In genomic region chr15:31333119-31333518, GRCh38 we compare ENCODE assay signal across 1 cellular context.
TF ChIP-seq lines count a peak whose summit lies in the region.

No MANE protein-coding gene starts in this region.

TF ChIP-seq in GM12878, 131 proteins besides CTCF, POLR2A, EP300 and RAD21:
- TF ChIP-seq HDAC2 (IDR thresholded peaks at IDR 0.05) (no peak), MTA2 (IDR thresholded peaks at IDR 0.05; ENCODE audit: low read depth) (no peak), RFX5 (IDR thresholded peaks at IDR 0.05; ENCODE audit: low read depth, low read length) (no peak), ZNF687 (IDR thresholded peaks at IDR 0.05) (no peak), ZNF24 (IDR thresholded peaks at IDR 0.05) (no peak), JUNB (IDR thresholded peaks at IDR 0.05) (no peak), SMC3 (IDR thresholded peaks at IDR 0.05; ENCODE audit: borderline replicate concordance, low read length) (no peak), MTA3 (IDR thresholded peaks at IDR 0.05; ENCODE audit: borderline replicate concordance, low read length) (no peak), CEBPB (IDR thresholded peaks at IDR 0.05; ENCODE audit: borderline replicate concordance in 1 of 2, low read depth in 2 of 2, low read length in 2 of 2) (no peak), IKZF1 (conservative IDR thresholded peaks at IDR 0.05) (no peak), CHD4 (IDR thresholded peaks at IDR 0.05) (no peak), SUZ12 (IDR thresholded peaks at IDR 0.05; ENCODE audit: unreplicated experiment) (no peak)
- TF ChIP-seq, protein P1, sequence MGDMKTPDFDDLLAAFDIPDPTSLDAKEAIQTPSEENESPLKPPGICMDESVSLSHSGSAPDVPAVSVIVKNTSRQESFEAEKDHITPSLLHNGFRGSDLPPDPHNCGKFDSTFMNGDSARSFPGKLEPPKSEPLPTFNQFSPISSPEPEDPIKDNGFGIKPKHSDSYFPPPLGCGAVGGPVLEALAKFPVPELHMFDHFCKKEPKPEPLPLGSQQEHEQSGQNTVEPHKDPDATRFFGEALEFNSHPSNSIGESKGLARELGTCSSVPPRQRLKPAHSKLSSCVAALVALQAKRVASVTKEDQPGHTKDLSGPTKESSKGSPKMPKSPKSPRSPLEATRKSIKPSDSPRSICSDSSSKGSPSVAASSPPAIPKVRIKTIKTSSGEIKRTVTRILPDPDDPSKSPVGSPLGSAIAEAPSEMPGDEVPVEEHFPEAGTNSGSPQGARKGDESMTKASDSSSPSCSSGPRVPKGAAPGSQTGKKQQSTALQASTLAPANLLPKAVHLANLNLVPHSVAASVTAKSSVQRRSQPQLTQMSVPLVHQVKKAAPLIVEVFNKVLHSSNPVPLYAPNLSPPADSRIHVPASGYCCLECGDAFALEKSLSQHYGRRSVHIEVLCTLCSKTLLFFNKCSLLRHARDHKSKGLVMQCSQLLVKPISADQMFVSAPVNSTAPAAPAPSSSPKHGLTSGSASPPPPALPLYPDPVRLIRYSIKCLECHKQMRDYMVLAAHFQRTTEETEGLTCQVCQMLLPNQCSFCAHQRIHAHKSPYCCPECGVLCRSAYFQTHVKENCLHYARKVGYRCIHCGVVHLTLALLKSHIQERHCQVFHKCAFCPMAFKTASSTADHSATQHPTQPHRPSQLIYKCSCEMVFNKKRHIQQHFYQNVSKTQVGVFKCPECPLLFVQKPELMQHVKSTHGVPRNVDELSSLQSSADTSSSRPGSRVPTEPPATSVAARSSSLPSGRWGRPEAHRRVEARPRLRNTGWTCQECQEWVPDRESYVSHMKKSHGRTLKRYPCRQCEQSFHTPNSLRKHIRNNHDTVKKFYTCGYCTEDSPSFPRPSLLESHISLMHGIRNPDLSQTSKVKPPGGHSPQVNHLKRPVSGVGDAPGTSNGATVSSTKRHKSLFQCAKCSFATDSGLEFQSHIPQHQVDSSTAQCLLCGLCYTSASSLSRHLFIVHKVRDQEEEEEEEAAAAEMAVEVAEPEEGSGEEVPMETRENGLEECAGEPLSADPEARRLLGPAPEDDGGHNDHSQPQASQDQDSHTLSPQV (IDR thresholded peaks at IDR 0.05) = no peak
- TF ChIP-seq, protein P2, sequence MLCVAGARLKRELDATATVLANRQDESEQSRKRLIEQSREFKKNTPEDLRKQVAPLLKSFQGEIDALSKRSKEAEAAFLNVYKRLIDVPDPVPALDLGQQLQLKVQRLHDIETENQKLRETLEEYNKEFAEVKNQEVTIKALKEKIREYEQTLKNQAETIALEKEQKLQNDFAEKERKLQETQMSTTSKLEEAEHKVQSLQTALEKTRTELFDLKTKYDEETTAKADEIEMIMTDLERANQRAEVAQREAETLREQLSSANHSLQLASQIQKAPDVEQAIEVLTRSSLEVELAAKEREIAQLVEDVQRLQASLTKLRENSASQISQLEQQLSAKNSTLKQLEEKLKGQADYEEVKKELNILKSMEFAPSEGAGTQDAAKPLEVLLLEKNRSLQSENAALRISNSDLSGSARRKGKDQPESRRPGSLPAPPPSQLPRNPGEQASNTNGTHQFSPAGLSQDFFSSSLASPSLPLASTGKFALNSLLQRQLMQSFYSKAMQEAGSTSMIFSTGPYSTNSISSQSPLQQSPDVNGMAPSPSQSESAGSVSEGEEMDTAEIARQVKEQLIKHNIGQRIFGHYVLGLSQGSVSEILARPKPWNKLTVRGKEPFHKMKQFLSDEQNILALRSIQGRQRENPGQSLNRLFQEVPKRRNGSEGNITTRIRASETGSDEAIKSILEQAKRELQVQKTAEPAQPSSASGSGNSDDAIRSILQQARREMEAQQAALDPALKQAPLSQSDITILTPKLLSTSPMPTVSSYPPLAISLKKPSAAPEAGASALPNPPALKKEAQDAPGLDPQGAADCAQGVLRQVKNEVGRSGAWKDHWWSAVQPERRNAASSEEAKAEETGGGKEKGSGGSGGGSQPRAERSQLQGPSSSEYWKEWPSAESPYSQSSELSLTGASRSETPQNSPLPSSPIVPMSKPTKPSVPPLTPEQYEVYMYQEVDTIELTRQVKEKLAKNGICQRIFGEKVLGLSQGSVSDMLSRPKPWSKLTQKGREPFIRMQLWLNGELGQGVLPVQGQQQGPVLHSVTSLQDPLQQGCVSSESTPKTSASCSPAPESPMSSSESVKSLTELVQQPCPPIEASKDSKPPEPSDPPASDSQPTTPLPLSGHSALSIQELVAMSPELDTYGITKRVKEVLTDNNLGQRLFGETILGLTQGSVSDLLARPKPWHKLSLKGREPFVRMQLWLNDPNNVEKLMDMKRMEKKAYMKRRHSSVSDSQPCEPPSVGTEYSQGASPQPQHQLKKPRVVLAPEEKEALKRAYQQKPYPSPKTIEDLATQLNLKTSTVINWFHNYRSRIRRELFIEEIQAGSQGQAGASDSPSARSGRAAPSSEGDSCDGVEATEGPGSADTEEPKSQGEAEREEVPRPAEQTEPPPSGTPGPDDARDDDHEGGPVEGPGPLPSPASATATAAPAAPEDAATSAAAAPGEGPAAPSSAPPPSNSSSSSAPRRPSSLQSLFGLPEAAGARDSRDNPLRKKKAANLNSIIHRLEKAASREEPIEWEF (IDR thresholded peaks at IDR 0.05; ENCODE audit: insufficient replicate concordance, low read depth, low read length) = no peak
- TF ChIP-seq, protein P3, sequence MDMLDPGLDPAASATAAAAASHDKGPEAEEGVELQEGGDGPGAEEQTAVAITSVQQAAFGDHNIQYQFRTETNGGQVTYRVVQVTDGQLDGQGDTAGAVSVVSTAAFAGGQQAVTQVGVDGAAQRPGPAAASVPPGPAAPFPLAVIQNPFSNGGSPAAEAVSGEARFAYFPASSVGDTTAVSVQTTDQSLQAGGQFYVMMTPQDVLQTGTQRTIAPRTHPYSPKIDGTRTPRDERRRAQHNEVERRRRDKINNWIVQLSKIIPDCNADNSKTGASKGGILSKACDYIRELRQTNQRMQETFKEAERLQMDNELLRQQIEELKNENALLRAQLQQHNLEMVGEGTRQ (IDR thresholded peaks at IDR 0.05; ENCODE audit: borderline replicate concordance, low read depth, low read length) = no peak
